ENCODE assay signal across 21 cellular contexts in the genomic region with DNA sequence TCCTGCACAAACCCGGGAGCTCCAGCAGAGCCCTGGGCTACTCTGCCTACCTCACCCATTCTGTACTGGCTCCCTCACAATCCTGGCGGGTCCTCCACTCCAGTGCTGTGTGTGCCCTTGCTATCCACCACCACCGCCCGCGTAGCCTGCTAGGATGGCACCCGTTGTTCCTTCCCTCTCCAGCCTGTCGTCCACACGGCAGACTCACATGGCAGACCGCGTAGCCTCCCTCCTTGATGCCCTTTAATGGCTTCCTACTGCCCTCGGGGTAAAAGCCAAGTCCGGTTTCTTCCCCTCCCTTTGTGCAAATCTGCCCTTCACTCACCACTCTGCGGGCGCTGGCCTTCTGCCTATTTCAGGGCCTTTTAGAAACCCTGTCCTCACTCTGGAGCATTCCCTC.
DNase-seq lines count a peak whose midpoint lies in the region; ATAC-seq, FAIRE-seq and TF ChIP-seq lines count a peak whose summit lies in the region.
"Had no signal": no experiment of that assay in that cellular context is flagged by ENCODE, and none has a peak within 500 bp of the region (broad histone marks: within the 10 kb centered on the region; RNA-seq: fewer than 3 reads in every experiment).

No MANE protein-coding gene starts in this region.

- H3K27me3 Mint-ChIP-seq in endothelial cell (ENCODE audit: unreplicated experiment), result peaks cover 14% of the 10 kb centered on the region

- H3K4me3 ChIP-seq in HUES6 (ENCODE audit: low read depth, low read length) (no peak overlapping the region), kidney (ENCODE audit: low read length in 2 of 2) (no peak overlapping the region), rectal smooth muscle tissue (ENCODE audit: low read length) (no peak overlapping the region), testis (no peak overlapping the region)
- H3K4me3 ChIP-seq: stomach, upper lobe of right lung had no signal

- FAIRE-seq in kidney (lab: Jason Lieb, UNC), result no peak
- FAIRE-seq: D721Med had no signal

- no peak overlapping the region for H3K27ac ChIP-seq in HUES6 (ENCODE audit: low read depth, low read length)
- no peak overlapping the region for H3K27ac ChIP-seq in kidney (ENCODE audit: low read depth in 2 of 2, low read length in 2 of 2)
- peak overlapping the region; percentile 45 for H3K27ac ChIP-seq in rectal smooth muscle tissue (ENCODE audit: low read depth, low read length)
- no peak overlapping the region for H3K27ac ChIP-seq in testis
- H3K27ac ChIP-seq: neutrophil, upper lobe of right lung had no signal

- DNase-seq in endothelial cell (ENCODE audit: low spot score), result no peak
- peak; percentile 69 for DNase-seq in kidney
- no peak for DNase-seq in mucosa of gallbladder (ENCODE audit: low spot score)
- no peak for DNase-seq in epidermal melanocyte (ENCODE audit: insufficient read length, low spot score)
- DNase-seq in testis, result no peak
- DNase-seq: activated CD4-positive, alpha-beta memory T cell treated with anti-CD3 and anti-CD28 coated beads for 36 hours; activated naive CD8-positive, alpha-beta T cell treated with anti-CD3 and anti-CD28 coated beads for 36 hours; C1 segment of cervical spinal cord; KBM-7; NCI-H1694 treated with DMSO at 0.1 percent for 48 hours; NCI-H69; RPMI8226; SK-N-SH; stomach; upper lobe of right lung had no signal

- 81 to 88% methylated on average over 14 of the region's 14 CpGs for WGBS in testis, 2 donors

- H3K4me1 Mint-ChIP-seq in endothelial cell (ENCODE audit: unreplicated experiment), result peaks cover 3% of the 10 kb centered on the region

- no peak for ATAC-seq in HG02678 (IDR thresholded peaks at IDR 0.05; ENCODE audit: unreplicated experiment)

- peaks cover 28% of the 10 kb centered on the region for H3K4me1 ChIP-seq in HUES6 (ENCODE audit: control insufficient read depth, insufficient read depth, low read length)
- no peaks in the 10 kb centered on the region for H3K4me1 ChIP-seq in kidney (ENCODE audit: control insufficient read depth in 1 of 2, insufficient read depth in 1 of 2, low read depth in 1 of 2, low read length in 2 of 2)
- peaks cover 2% of the 10 kb centered on the region for H3K4me1 ChIP-seq in rectal smooth muscle tissue (ENCODE audit: control insufficient read depth, insufficient read depth, low read length)
- H3K4me1 ChIP-seq in testis, result no peaks in the 10 kb centered on the region
- H3K4me1 ChIP-seq: upper lobe of right lung had no signal

- H3K27ac Mint-ChIP-seq in endothelial cell (ENCODE audit: unreplicated experiment), result peak overlapping the region; percentile 86
- H3K27ac Mint-ChIP-seq: activated CD4-positive, alpha-beta memory T cell treated with anti-CD3 and anti-CD28 coated beads for 36 hours; activated naive CD8-positive, alpha-beta T cell treated with anti-CD3 and anti-CD28 coated beads for 36 hours; T-helper 2 cell treated with Interferon-gamma antibody and Interleukin-4, amounts not matched to agents 5 μg/mL and 100 μg/mL, for 36 hours had no signal

- TF ChIP-seq POLR2A in testis (IDR thresholded peaks at IDR 0.05), result no peak

- H3K9ac ChIP-seq in HUES6 (ENCODE audit: low read length) (peak overlapping the region; percentile 48), kidney (ENCODE audit: low read length in 2 of 2) (no peak overlapping the region), rectal smooth muscle tissue (ENCODE audit: low read length) (no peak overlapping the region)
- H3K9ac ChIP-seq: SK-N-SH had no signal

- H3K27me3 ChIP-seq in HUES6 (ENCODE audit: control insufficient read depth, insufficient read depth, low read length) (no peaks in the 10 kb centered on the region), rectal smooth muscle tissue (ENCODE audit: control insufficient read depth, insufficient read depth, low read length) (no peaks in the 10 kb centered on the region), testis (no peaks in the 10 kb centered on the region)
- H3K27me3 ChIP-seq: stomach, upper lobe of right lung had no signal

- intact Hi-C loops in kidney (cut with DNase I) (no loop called here), testis (cut with DNase I; ENCODE audit: low total_unique reads) (no loop called here)

- H3K9me3 ChIP-seq in HUES6 (ENCODE audit: control insufficient read depth, insufficient read depth, low read depth, low read length) (no peaks in the 10 kb centered on the region), kidney (ENCODE audit: control insufficient read depth in 1 of 2, low read length in 2 of 2) (no peaks in the 10 kb centered on the region), testis (no peaks in the 10 kb centered on the region)
- H3K9me3 ChIP-seq: neutrophil, SK-N-SH, stomach, upper lobe of right lung had no signal

- peaks cover 28% of the 10 kb centered on the region for H3K36me3 ChIP-seq in HUES6 (ENCODE audit: control insufficient read depth, insufficient read depth, low read length)
- H3K36me3 ChIP-seq in kidney (ENCODE audit: control insufficient read depth in 1 of 2, insufficient read depth in 2 of 2, low read length in 2 of 2), result peaks cover 7 to 22% of the 10 kb centered on the region in 2 donors
- peaks cover 8% of the 10 kb centered on the region for H3K36me3 ChIP-seq in rectal smooth muscle tissue (ENCODE audit: control insufficient read depth, insufficient read depth, low read length)
- H3K36me3 ChIP-seq in testis (ENCODE audit: low read depth, missing control alignments), result no peaks in the 10 kb centered on the region
- H3K36me3 ChIP-seq: neutrophil had no signal

- no peak for TF ChIP-seq CTCF in endothelial cell (IDR thresholded peaks at IDR 0.05; ENCODE audit: unreplicated experiment)
- no peak for TF ChIP-seq CTCF in kidney (IDR thresholded peaks at IDR 0.05; ENCODE audit: borderline replicate concordance, extremely low read depth, insufficient read depth)
- TF ChIP-seq CTCF in testis (IDR thresholded peaks at IDR 0.05), result no peak

- H3K9me3 Mint-ChIP-seq in endothelial cell (ENCODE audit: unreplicated experiment), result no peaks in the 10 kb centered on the region
- H3K9me3 Mint-ChIP-seq: activated CD4-positive, alpha-beta memory T cell treated with anti-CD3 and anti-CD28 coated beads for 36 hours; activated naive CD8-positive, alpha-beta T cell treated with anti-CD3 and anti-CD28 coated beads for 36 hours; T-helper 2 cell treated with Interferon-gamma antibody and Interleukin-4, amounts not matched to agents 5 μg/mL and 100 μg/mL, for 36 hours had no signal

- peaks cover 61% of the 10 kb centered on the region for H3K36me3 Mint-ChIP-seq in endothelial cell (ENCODE audit: low read depth, unreplicated experiment)
- H3K36me3 Mint-ChIP-seq: activated CD4-positive, alpha-beta memory T cell treated with anti-CD3 and anti-CD28 coated beads for 36 hours; activated naive CD8-positive, alpha-beta T cell treated with anti-CD3 and anti-CD28 coated beads for 36 hours had no signal

- H3K4me3 Mint-ChIP-seq in endothelial cell (ENCODE audit: unreplicated experiment), result peak overlapping the region; percentile 52
- H3K4me3 Mint-ChIP-seq: activated CD4-positive, alpha-beta memory T cell treated with anti-CD3 and anti-CD28 coated beads for 36 hours; activated naive CD8-positive, alpha-beta T cell treated with anti-CD3 and anti-CD28 coated beads for 36 hours; T-helper 2 cell treated with Interferon-gamma antibody and Interleukin-4, amounts not matched to agents 5 μg/mL and 100 μg/mL, for 36 hours had no signal
